In genomic region chr15:37135225-37135624, GRCh38 we compare ENCODE assay signal across 2 cellular contexts.
TF ChIP-seq lines count a peak whose summit lies in the region.

No MANE protein-coding gene starts in this region.

TF ChIP-seq in SK-N-SH, 30 proteins besides CTCF, POLR2A, EP300 and RAD21 (continued from another document):
- TF ChIP-seq MAX (IDR thresholded peaks at IDR 0.05; ENCODE audit: low read depth) (no peak), JUND (IDR thresholded peaks at IDR 0.05) (no peak), ELF1 (IDR thresholded peaks at IDR 0.05) (no peak), SIN3A (IDR thresholded peaks at IDR 0.05; ENCODE audit: borderline replicate concordance, low read depth, low read length) (no peak), REST (IDR thresholded peaks at IDR 0.05; ENCODE audit: low read depth, low read length) (no peak), NFIC (IDR thresholded peaks at IDR 0.05; ENCODE audit: borderline replicate concordance) (no peak), FOSL2 (IDR thresholded peaks at IDR 0.05; ENCODE audit: borderline replicate concordance, low read depth) (no peak), IRF3 (IDR thresholded peaks at IDR 0.05; ENCODE audit: low read depth, low read length) (no peak), RXRA (IDR thresholded peaks at IDR 0.05; ENCODE audit: borderline replicate concordance, low read depth) (no peak), USF1 (IDR thresholded peaks at IDR 0.05; ENCODE audit: borderline replicate concordance, low read depth) (no peak)

TF ChIP-seq in SK-N-SH treated with all-trans-retinoic acid at 6 μM for 48 hours, 23 proteins besides CTCF, POLR2A, EP300 and RAD21 (continued from another document):
- TF ChIP-seq PATZ1 (CRISPR knock-in tag; IDR thresholded peaks at IDR 0.05; ENCODE audit: borderline replicate concordance) (no peak), POU6F1 (CRISPR knock-in tag; IDR thresholded peaks at IDR 0.05; ENCODE audit: borderline replicate concordance, low read depth) (no peak), ARNTL (CRISPR knock-in tag; IDR thresholded peaks at IDR 0.05; ENCODE audit: borderline replicate concordance, low read depth) (no peak)
